ENCODE assay signal across 28 cellular contexts in genomic region chr9:127170049-127170448, GRCh38. TPM values are rescaled to one million over a fixed set of nuclear protein-coding genes. Genes with fewer than 3 reads are reported as not detected.
"Had no signal": no experiment of that assay in that cellular context is flagged by ENCODE, and none has a peak within 500 bp of the region (broad histone marks: within the 10 kb centered on the region; RNA-seq: fewer than 3 reads in every experiment).

No MANE protein-coding gene starts in this region.

- H3K79me2 ChIP-seq: parathyroid adenoma had no signal

- H3K27ac Mint-ChIP-seq: activated CD4-positive, alpha-beta memory T cell treated with anti-CD3 and anti-CD28 coated beads for 36 hours; activated CD4-positive, alpha-beta T cell treated with anti-CD3 and anti-CD28 coated beads, Interleukin-2, amount 10 ng/mL, durations not matched to agents 24 days and 14 days; activated naive CD4-positive, alpha-beta T cell treated with anti-CD3 and anti-CD28 coated beads for 36 hours; activated naive CD8-positive, alpha-beta T cell treated with anti-CD3 and anti-CD28 coated beads for 36 hours; memory B cell; naive thymus-derived CD8-positive, alpha-beta T cell; stimulated activated memory B cell treated with anti-CD40 and anti-IgM and Interleukin-4, amounts not matched to agents 10 μg/mL and 1 μg/mL and 100 μg/mL, for 72 hours; T-helper 17 cell had no signal

- ATAC-seq: body of pancreas; naive thymus-derived CD8-positive, alpha-beta T cell; psoas muscle; stimulated activated memory B cell treated with anti-CD40 and anti-IgM and Interleukin-4, amounts not matched to agents 10 μg/mL and 1 μg/mL and 100 μg/mL, for 72 hours; stimulated activated naive CD8-positive, alpha-beta T cell treated with anti-CD3 and anti-CD28 coated beads, Interleukin-15, amount 100 ng/mL, for 72 hours; T-helper 17 cell; upper lobe of right lung had no signal

- H2AFZ ChIP-seq: parathyroid adenoma had no signal

- DNase-seq: activated CD4-positive, alpha-beta T cell treated with anti-CD3 and anti-CD28 coated beads, Interleukin-2, amount 10 ng/mL, durations not matched to agents 24 days and 14 days; activated effector memory CD4-positive, alpha-beta T cell treated with anti-CD3 and anti-CD28 coated beads, Interleukin-2, amount 50 U/mL, for 16 hours; activated naive CD4-positive, alpha-beta T cell treated with anti-CD3 and anti-CD28 coated beads for 36 hours; activated naive CD8-positive, alpha-beta T cell treated with anti-CD3 and anti-CD28 coated beads for 36 hours; aorta; body of pancreas; colonic mucosa; effector CD8-positive, alpha-beta T cell; hippocampal formation; naive thymus-derived CD8-positive, alpha-beta T cell; nucleus accumbens; psoas muscle; stimulated activated CD4-positive, alpha-beta T cell treated with anti-CD3 and anti-CD28 coated beads, Interleukin-1b, Interleukin-23, amount 100 ng/mL, for 48 hours; stimulated activated CD4-positive, alpha-beta T cell treated with anti-CD3 and anti-CD28 coated beads, Interleukin-4, amount 100 ng/mL, for 4 hours; stimulated activated CD8-positive, alpha-beta memory T cell treated with anti-CD3 and anti-CD28 coated beads, Interleukin-4, amount 100 ng/mL, for 48 hours; stimulated activated naive CD8-positive, alpha-beta T cell treated with anti-CD3 and anti-CD28 coated beads, Interleukin-15, amount 100 ng/mL, for 72 hours; substantia nigra; T-helper 17 cell; T1000; thyroid gland; upper lobe of right lung had no signal

- H3K36me3 Mint-ChIP-seq: activated CD4-positive, alpha-beta memory T cell treated with anti-CD3 and anti-CD28 coated beads for 36 hours had no signal

- H3K4me3 Mint-ChIP-seq: activated CD4-positive, alpha-beta memory T cell treated with anti-CD3 and anti-CD28 coated beads for 36 hours; activated CD4-positive, alpha-beta T cell treated with anti-CD3 and anti-CD28 coated beads, Interleukin-2, amount 10 ng/mL, durations not matched to agents 24 days and 14 days; activated naive CD4-positive, alpha-beta T cell treated with anti-CD3 and anti-CD28 coated beads for 36 hours; activated naive CD8-positive, alpha-beta T cell treated with anti-CD3 and anti-CD28 coated beads for 36 hours; memory B cell; naive thymus-derived CD8-positive, alpha-beta T cell; neural crest cell; stimulated activated memory B cell treated with anti-CD40 and anti-IgM and Interleukin-4, amounts not matched to agents 10 μg/mL and 1 μg/mL and 100 μg/mL, for 72 hours; stimulated activated naive CD8-positive, alpha-beta T cell treated with anti-CD3 and anti-CD28 coated beads, Interleukin-15, amount 100 ng/mL, for 72 hours; T-helper 17 cell had no signal

- H3K4me3 ChIP-seq: adrenal gland, body of pancreas, colonic mucosa, psoas muscle, smooth muscle cell, thyroid gland, upper lobe of right lung had no signal

- H3K27me3 Mint-ChIP-seq: activated CD4-positive, alpha-beta memory T cell treated with anti-CD3 and anti-CD28 coated beads for 36 hours; activated naive CD8-positive, alpha-beta T cell treated with anti-CD3 and anti-CD28 coated beads for 36 hours; memory B cell; stimulated activated memory B cell treated with anti-CD40 and anti-IgM and Interleukin-4, amounts not matched to agents 10 μg/mL and 1 μg/mL and 100 μg/mL, for 72 hours; stimulated activated naive CD8-positive, alpha-beta T cell treated with anti-CD3 and anti-CD28 coated beads, Interleukin-15, amount 100 ng/mL, for 72 hours; T-helper 17 cell had no signal

- H3K4me2 ChIP-seq: smooth muscle cell had no signal

- H3K9me3 ChIP-seq: adrenal gland, body of pancreas, colonic mucosa, psoas muscle, thyroid gland, upper lobe of right lung had no signal

- H3K4me1 Mint-ChIP-seq: activated naive CD8-positive, alpha-beta T cell treated with anti-CD3 and anti-CD28 coated beads for 36 hours; stimulated activated naive CD8-positive, alpha-beta T cell treated with anti-CD3 and anti-CD28 coated beads, Interleukin-15, amount 100 ng/mL, for 72 hours had no signal

- H3K9ac ChIP-seq: parathyroid adenoma had no signal

- H3K9me3 Mint-ChIP-seq: activated CD4-positive, alpha-beta memory T cell treated with anti-CD3 and anti-CD28 coated beads for 36 hours; activated CD4-positive, alpha-beta T cell treated with anti-CD3 and anti-CD28 coated beads, Interleukin-2, amount 10 ng/mL, durations not matched to agents 24 days and 14 days; activated naive CD4-positive, alpha-beta T cell treated with anti-CD3 and anti-CD28 coated beads for 36 hours; activated naive CD8-positive, alpha-beta T cell treated with anti-CD3 and anti-CD28 coated beads for 36 hours; memory B cell; naive thymus-derived CD8-positive, alpha-beta T cell; neural crest cell; stimulated activated memory B cell treated with anti-CD40 and anti-IgM and Interleukin-4, amounts not matched to agents 10 μg/mL and 1 μg/mL and 100 μg/mL, for 72 hours; stimulated activated naive CD8-positive, alpha-beta T cell treated with anti-CD3 and anti-CD28 coated beads, Interleukin-15, amount 100 ng/mL, for 72 hours had no signal

- H3K27ac ChIP-seq: adrenal gland, body of pancreas, colonic mucosa, parathyroid adenoma, psoas muscle, thyroid gland, upper lobe of right lung had no signal

- H3K27me3 ChIP-seq: adrenal gland, body of pancreas, colonic mucosa, thyroid gland, upper lobe of right lung had no signal

- H3K4me1 ChIP-seq: adrenal gland, body of pancreas, colonic mucosa, parathyroid adenoma, psoas muscle, upper lobe of right lung had no signal

- H3K36me3 ChIP-seq: adrenal gland, colonic mucosa, thyroid gland, upper lobe of right lung had no signal

RNA-seq across cellular contexts. Expression of gene ANGPTL2, which starts 47.6 kb away (rescaled TPM):
- total RNA-seq: activated CD4-positive, alpha-beta memory T cell treated with anti-CD3 and anti-CD28 coated beads for 36 hours; activated CD4-positive, alpha-beta T cell treated with anti-CD3 and anti-CD28 coated beads, Interleukin-2, amount 10 ng/mL, durations not matched to agents 24 days and 14 days; activated naive CD4-positive, alpha-beta T cell treated with anti-CD3 and anti-CD28 coated beads for 36 hours; activated naive CD8-positive, alpha-beta T cell treated with anti-CD3 and anti-CD28 coated beads for 36 hours; naive thymus-derived CD8-positive, alpha-beta T cell had no signal
- polyA plus RNA-seq: naive thymus-derived CD8-positive, alpha-beta T cell had no signal
